10 cellular contexts compared by ENCODE assay signal in genomic region chr2:95024960-95025405, GRCh38. TPM values are rescaled to one million over a fixed set of nuclear protein-coding genes. Genes with fewer than 3 reads are reported as not detected.
DNase-seq lines count a peak whose midpoint lies in the region; ATAC-seq and TF ChIP-seq lines count a peak whose summit lies in the region.
"Had no signal": no experiment of that assay in that cellular context is flagged by ENCODE, and none has a peak within 500 bp of the region (broad histone marks: within the 10 kb centered on the region; RNA-seq: fewer than 3 reads in every experiment).

No MANE protein-coding gene starts in this region.

- peaks cover 26% of the 10 kb centered on the region for H3K4me1 ChIP-seq in left ventricle myocardium inferior
- no peaks in the 10 kb centered on the region for H3K4me1 ChIP-seq in skeletal muscle satellite cell (ENCODE audit: control insufficient read depth, insufficient read depth, low read length)

- H3K4me1 Mint-ChIP-seq in activated CD8-positive, alpha-beta T cell treated with anti-CD3 and anti-CD28 coated beads for 36 hours (ENCODE audit: low read depth): peaks cover 60% of the 10 kb centered on the region
- peaks cover 8% of the 10 kb centered on the region for H3K4me1 Mint-ChIP-seq in stimulated activated memory B cell treated with anti-CD40 and anti-IgM and Interleukin-4, amounts not matched to agents 10 μg/mL and 1 μg/mL and 100 μg/mL, for 72 hours

- H3K9ac ChIP-seq in skeletal muscle satellite cell (ENCODE audit: low read depth, low read length): no peak overlapping the region
- H3K9ac ChIP-seq: GM23248 had no signal

- H3K27me3 Mint-ChIP-seq in activated CD8-positive, alpha-beta T cell treated with anti-CD3 and anti-CD28 coated beads for 36 hours: no peaks in the 10 kb centered on the region
- peaks cover 87% of the 10 kb centered on the region for H3K27me3 Mint-ChIP-seq in stimulated activated memory B cell treated with anti-CD40 and anti-IgM and Interleukin-4, amounts not matched to agents 10 μg/mL and 1 μg/mL and 100 μg/mL, for 72 hours

- CTCF ChIA-PET in activated CD8-positive, alpha-beta T cell treated with anti-CD3 and anti-CD28 coated beads for 36 hours (lab: Charles Lee): interaction anchor here (1.3 to 9.7 kb wide), 8 partner anchors 19 to 97 kb away, joined by 3 to 375 read pairs (median 38); partner anchors contain the start of gene MRPS5

- peak overlapping the region; percentile 29; the same call in 1 of the 2 replicates for H3K4me3 ChIP-seq in H7 (ENCODE audit: insufficient read depth, low read depth, low read length)
- H3K4me3 ChIP-seq in left ventricle myocardium inferior: peak overlapping the region; percentile 68
- H3K4me3 ChIP-seq in skeletal muscle satellite cell (ENCODE audit: low read length): no peak overlapping the region
- H3K4me3 ChIP-seq: GM23248 had no signal

- H3K27ac Mint-ChIP-seq in activated CD8-positive, alpha-beta T cell treated with anti-CD3 and anti-CD28 coated beads for 36 hours: peak overlapping the region; percentile 70
- H3K27ac Mint-ChIP-seq in stimulated activated memory B cell treated with anti-CD40 and anti-IgM and Interleukin-4, amounts not matched to agents 10 μg/mL and 1 μg/mL and 100 μg/mL, for 72 hours: no peak overlapping the region

- no peak for ATAC-seq in activated CD8-positive, alpha-beta T cell treated with anti-CD3 and anti-CD28 coated beads for 36 hours
- ATAC-seq in HG02571 (IDR thresholded peaks at IDR 0.05; ENCODE audit: unreplicated experiment): no peak
- no peak for ATAC-seq in stimulated activated memory B cell treated with anti-CD40 and anti-IgM and Interleukin-4, amounts not matched to agents 10 μg/mL and 1 μg/mL and 100 μg/mL, for 72 hours

- TF ChIP-seq CTCF in activated CD8-positive, alpha-beta T cell treated with anti-CD3 and anti-CD28 coated beads for 36 hours (IDR thresholded peaks at IDR 0.05): no peak
- no peak for TF ChIP-seq CTCF in left ventricle myocardium inferior (IDR thresholded peaks at IDR 0.05; ENCODE audit: borderline replicate concordance)

- H3K27me3 ChIP-seq in H7 (ENCODE audit: control insufficient read depth, insufficient read depth, low read length) (peaks cover 63% of the 10 kb centered on the region), left ventricle myocardium inferior (ENCODE audit: low read depth) (peaks cover 98% of the 10 kb centered on the region), skeletal muscle satellite cell (ENCODE audit: control insufficient read depth, insufficient read depth, low read length) (peaks cover 84% of the 10 kb centered on the region)

- H3K4me2 ChIP-seq in skeletal muscle satellite cell (ENCODE audit: low read length): peak overlapping the region; percentile 15

- no peaks in the 10 kb centered on the region for H3K9me3 Mint-ChIP-seq in activated CD8-positive, alpha-beta T cell treated with anti-CD3 and anti-CD28 coated beads for 36 hours
- no peaks in the 10 kb centered on the region for H3K9me3 Mint-ChIP-seq in stimulated activated memory B cell treated with anti-CD40 and anti-IgM and Interleukin-4, amounts not matched to agents 10 μg/mL and 1 μg/mL and 100 μg/mL, for 72 hours

- H3K36me3 Mint-ChIP-seq in activated CD8-positive, alpha-beta T cell treated with anti-CD3 and anti-CD28 coated beads for 36 hours (ENCODE audit: low read depth): peaks cover 10% of the 10 kb centered on the region
- no peaks in the 10 kb centered on the region for H3K36me3 Mint-ChIP-seq in stimulated activated memory B cell treated with anti-CD40 and anti-IgM and Interleukin-4, amounts not matched to agents 10 μg/mL and 1 μg/mL and 100 μg/mL, for 72 hours

- H3K9me3 ChIP-seq in left ventricle myocardium inferior (replicated peaks) (no peaks in the 10 kb centered on the region), skeletal muscle satellite cell (replicated peaks; ENCODE audit: low read length) (no peaks in the 10 kb centered on the region)

- POLR2A ChIA-PET in activated CD8-positive, alpha-beta T cell treated with anti-CD3 and anti-CD28 coated beads for 36 hours (lab: Charles Lee): interaction anchor here (0.6 to 6.7 kb wide), 7 partner anchors 9 to 140 kb away, joined by 3 to 104 read pairs (median 6); partner anchors contain the start of gene ZNF2

- peak overlapping the region; percentile 77 for H3K4me3 Mint-ChIP-seq in activated CD8-positive, alpha-beta T cell treated with anti-CD3 and anti-CD28 coated beads for 36 hours
- no peak overlapping the region for H3K4me3 Mint-ChIP-seq in stimulated activated memory B cell treated with anti-CD40 and anti-IgM and Interleukin-4, amounts not matched to agents 10 μg/mL and 1 μg/mL and 100 μg/mL, for 72 hours

- DNase-seq in H7 (peak; percentile 77), left ventricle myocardium inferior (no peak), foreskin melanocyte (no peak)
- peak; percentile 43 for DNase-seq in activated CD8-positive, alpha-beta T cell treated with anti-CD3 and anti-CD28 coated beads for 36 hours
- DNase-seq: aorta, GM23248, NCI-H446 treated with DMSO at 0.1 percent for 48 hours had no signal

- H3K36me3 ChIP-seq in H7 (replicated peaks; ENCODE audit: control insufficient read depth, insufficient read depth, low read length) (no peaks in the 10 kb centered on the region), left ventricle myocardium inferior (no peaks in the 10 kb centered on the region), skeletal muscle satellite cell (ENCODE audit: insufficient read depth, low read length) (no peaks in the 10 kb centered on the region)

- H3K27ac ChIP-seq in left ventricle myocardium inferior (replicated peaks): peak overlapping the region; percentile 48
- H3K27ac ChIP-seq: GM23248 had no signal

- intact Hi-C loops in activated CD8-positive, alpha-beta T cell treated with anti-CD3 and anti-CD28 coated beads for 36 hours (cut with micrococcal nuclease): no loop called here
- intact Hi-C loops in left ventricle myocardium inferior (cut with micrococcal nuclease): loop anchor here (10.0 kb wide), 1 partner anchor 90 kb away; no protein-coding TSS in a partner anchor

RNA-seq across cellular contexts. Expression of gene MAL, which starts 0.5 kb away (rescaled TPM):
- total RNA-seq in H7 (2014; rRNA removed; shearing (Covaris generic)): 0.80 TPM in 1 of 2 replicates, not detected in the other
- 10 to 100 TPM; 54.0 to 59.2 TPM for total RNA-seq in activated CD8-positive, alpha-beta T cell treated with anti-CD3 and anti-CD28 coated beads for 36 hours
- 4.4 TPM for total RNA-seq in left ventricle myocardium inferior
- total RNA-seq in skeletal muscle satellite cell (2012; rRNA removed): not detected in 2 replicates
- total RNA-seq: GM23248 had no signal

Comparison
In these comparisons a context has a peak if more than half of its experiments do, and no peak if none do; other contexts are left out.
1. DNase-seq: peak in H7 (single experiment) and activated CD8-positive, alpha-beta T cell treated with anti-CD3 and anti-CD28 coated beads for 36 hours (single experiment); none in left ventricle myocardium inferior (single experiment) and foreskin melanocyte (single experiment).
2. RNA of gene MAL, which starts 0.5 kb away (total RNA-seq): 54.0 to 59.2 TPM in activated CD8-positive, alpha-beta T cell treated with anti-CD3 and anti-CD28 coated beads for 36 hours; 4.4 TPM in left ventricle myocardium inferior (single experiment) and 0.80 TPM in H7; every median in the first group is over 10 times any median in the second.